ENCODE assay signal across 8 cellular contexts in the genomic region with DNA sequence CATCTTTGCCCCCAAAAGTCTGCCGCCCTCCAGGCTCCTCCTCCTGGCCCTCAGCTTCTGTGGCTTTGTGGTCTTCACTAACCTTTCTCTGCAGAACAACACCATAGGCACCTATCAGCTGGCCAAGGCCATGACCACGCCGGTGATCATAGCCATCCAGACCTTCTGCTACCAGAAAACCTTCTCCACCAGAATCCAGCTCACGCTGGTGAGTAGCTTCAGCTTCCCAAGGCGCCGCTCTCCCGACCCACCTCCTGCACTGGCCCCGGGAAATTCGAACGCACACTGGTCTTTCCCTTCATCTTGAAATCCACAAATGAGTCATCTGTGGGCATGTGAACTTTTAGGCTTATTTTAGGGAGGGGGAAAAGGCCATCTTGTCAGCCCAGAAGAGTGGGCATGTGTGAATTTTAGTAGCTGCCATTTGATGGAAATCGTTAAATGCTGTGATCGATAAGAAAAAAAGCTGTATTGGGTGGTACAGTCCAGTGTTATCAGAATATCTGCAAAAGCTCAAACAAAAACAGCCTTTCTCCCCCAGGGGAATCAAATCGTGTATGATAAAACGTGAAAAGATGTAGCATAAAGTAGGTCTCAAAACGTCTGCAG. TPM values are rescaled to one million over a fixed set of nuclear protein-coding genes. Genes with fewer than 3 reads are reported as not detected.
DNase-seq lines count a peak whose midpoint lies in the region; ATAC-seq and TF ChIP-seq lines count a peak whose summit lies in the region.

No MANE protein-coding gene starts in this region.

- peaks cover 8% of the 10 kb centered on the region for H3K27me3 ChIP-seq in SJSA1 (replicated peaks)
- H3K27me3 ChIP-seq in parathyroid adenoma (ENCODE audit: control insufficient read depth, insufficient read depth, low read length): no peaks in the 10 kb centered on the region

- H3K27ac ChIP-seq in SJSA1: peak overlapping the region; percentile 15; the same call in 1 of the 2 replicates
- peak overlapping the region; percentile 51 for H3K27ac ChIP-seq in parathyroid adenoma

- H2AFZ ChIP-seq in parathyroid adenoma: peak overlapping the region; percentile 97

- H3K9ac ChIP-seq in parathyroid adenoma: no peak overlapping the region

- H3K79me2 ChIP-seq in parathyroid adenoma: no peaks in the 10 kb centered on the region

- TF ChIP-seq CTCF in parathyroid adenoma (IDR thresholded peaks at IDR 0.05): no peak

- 0 out of 2 replicates have a peak, but pooled peaks cover 12% of the 10 kb centered on the region for H3K36me3 ChIP-seq in SJSA1
- no peaks in the 10 kb centered on the region for H3K36me3 ChIP-seq in parathyroid adenoma (ENCODE audit: control insufficient read depth, insufficient read depth, low read length)

- DNase-seq in DMS79 (lab: John Stamatoyannopoulos, UW): peak; percentile 4
- DNase-seq in HUDEP-2 (lab: John Stamatoyannopoulos, UW; ENCODE audit: unreplicated experiment in 76 of 76): peak in 39 of 76 experiments; percentile 2 to 73 (median 33)
- peak; percentile 65 to 69 for DNase-seq in SJSA1 (ENCODE audit: low read depth in 1 of 2, low spot score in 2 of 2)
- DNase-seq in amniotic epithelial cell (ENCODE audit: low read depth): peak; percentile 72
- DNase-seq in left cardiac atrium: peak; percentile 70
- no peak for DNase-seq in effector CD8-positive, alpha-beta T cell (lab: John Stamatoyannopoulos, UW)

- H3K4me1 ChIP-seq in SJSA1 (replicated peaks): no peaks in the 10 kb centered on the region
- peaks cover 6% of the 10 kb centered on the region for H3K4me1 ChIP-seq in parathyroid adenoma

- H3K9me3 ChIP-seq in SJSA1 (replicated peaks): no peaks in the 10 kb centered on the region
- no peaks in the 10 kb centered on the region for H3K9me3 ChIP-seq in parathyroid adenoma (ENCODE audit: control insufficient read depth, low read length)

- peak overlapping the region; percentile 85 for H3K4me2 ChIP-seq in parathyroid adenoma (ENCODE audit: low read length)

- intact Hi-C loops in left cardiac atrium (cut with DNase I): loop anchor here in 1 of 2 donors (5.0 kb wide), 1 partner anchor 61 kb away; a partner anchor contains a TSS

- H3K4me3 ChIP-seq in SJSA1 (peak overlapping the region; percentile 47), parathyroid adenoma (ENCODE audit: low read depth, low read length) (peak overlapping the region; percentile 83)

- ATAC-seq in GM21526 (IDR thresholded peaks at IDR 0.05; ENCODE audit: low FRiP score, unreplicated experiment) (peak; percentile 37), left cardiac atrium (peak; percentile 54 to 80)

RNA-seq across cellular contexts. Expression of a gene that starts 0.7 kb away (rescaled TPM):
- total RNA-seq in SJSA1 (2014; rRNA removed; shearing (Covaris generic)): 0.63 and 4.9 TPM in 2 replicates
- total RNA-seq in left cardiac atrium: 1 to 10 TPM; 5.2 to 7.1 TPM

RNA-seq across cellular contexts. Expression of a gene that starts 59.9 kb away (rescaled TPM):
- total RNA-seq in SJSA1 (2014; rRNA removed; shearing (Covaris generic)): 62.8 and 93.5 TPM in 2 replicates
- total RNA-seq in left cardiac atrium: 10 to 100 TPM; 23.5 to 31.6 TPM
